In the genomic region with DNA sequence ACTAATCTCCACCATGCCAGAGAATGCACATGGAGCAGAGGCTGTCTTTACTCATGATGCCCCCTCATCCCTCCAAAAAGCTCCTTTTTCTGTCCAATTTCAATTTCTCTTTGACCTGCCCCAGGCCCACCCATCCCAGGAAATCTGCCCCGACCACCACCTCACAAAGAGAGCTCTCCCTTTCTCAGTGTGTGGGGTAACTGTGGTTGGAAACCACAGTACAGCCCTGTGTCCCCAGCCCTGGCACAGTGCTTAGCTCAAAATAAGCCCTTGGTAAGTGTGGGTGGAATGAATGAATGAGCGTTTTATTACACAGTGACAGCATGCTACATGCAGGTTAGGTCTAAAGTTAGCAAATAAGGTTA, we compare ENCODE assay signal across 1 cellular context.
TF ChIP-seq lines count a peak whose summit lies in the region.

No MANE protein-coding gene starts in this region.

TF ChIP-seq in GM12878, 131 proteins besides CTCF, POLR2A, EP300 and RAD21 (continued from another document):
- peak; percentile 18 for TF ChIP-seq SKIL (IDR thresholded peaks at IDR 0.05; ENCODE audit: low read depth, poor library complexity, severe bottlenecking)
- peak; percentile 27; the same call in 1 of the 2 replicates for TF ChIP-seq SIN3A (IDR thresholded peaks at IDR 0.05; ENCODE audit: low read depth, low read length)
